Comparison of ENCODE assay signal across 1 cellular context in the genomic region with DNA sequence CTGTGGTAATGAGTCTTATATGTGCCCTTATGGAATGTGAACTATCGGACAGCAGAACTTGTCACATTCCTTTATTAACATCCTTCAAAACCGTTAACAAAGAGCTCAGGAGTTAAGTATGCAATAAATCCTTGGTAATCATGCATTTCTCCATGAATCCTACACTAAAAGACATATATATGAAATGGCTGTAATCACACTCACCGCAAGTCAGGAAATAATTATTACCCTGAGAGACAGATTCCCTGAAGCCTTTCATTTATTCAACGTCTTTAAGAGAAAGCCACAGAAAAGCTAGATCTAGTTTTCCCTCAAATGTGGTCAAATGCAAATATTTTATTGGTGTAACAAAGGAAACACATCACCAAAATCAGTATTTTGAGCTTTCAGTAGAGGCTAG.
TF ChIP-seq lines count a peak whose summit lies in the region.

No MANE protein-coding gene starts in this region.

TF ChIP-seq in WTC11, 78 proteins besides CTCF, POLR2A, EP300 and RAD21 (continued from another document):
- TF ChIP-seq, protein P1, sequence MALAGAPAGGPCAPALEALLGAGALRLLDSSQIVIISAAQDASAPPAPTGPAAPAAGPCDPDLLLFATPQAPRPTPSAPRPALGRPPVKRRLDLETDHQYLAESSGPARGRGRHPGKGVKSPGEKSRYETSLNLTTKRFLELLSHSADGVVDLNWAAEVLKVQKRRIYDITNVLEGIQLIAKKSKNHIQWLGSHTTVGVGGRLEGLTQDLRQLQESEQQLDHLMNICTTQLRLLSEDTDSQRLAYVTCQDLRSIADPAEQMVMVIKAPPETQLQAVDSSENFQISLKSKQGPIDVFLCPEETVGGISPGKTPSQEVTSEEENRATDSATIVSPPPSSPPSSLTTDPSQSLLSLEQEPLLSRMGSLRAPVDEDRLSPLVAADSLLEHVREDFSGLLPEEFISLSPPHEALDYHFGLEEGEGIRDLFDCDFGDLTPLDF (CRISPR knock-in tag; IDR thresholded peaks at IDR 0.05) = no peak
- TF ChIP-seq TCF7 (CRISPR knock-in tag; IDR thresholded peaks at IDR 0.05; ENCODE audit: low read depth) = no peak
- TF ChIP-seq ESRRA (CRISPR knock-in tag; IDR thresholded peaks at IDR 0.05; ENCODE audit: borderline replicate concordance) = no peak
- no peak for TF ChIP-seq MXD4 (CRISPR knock-in tag; IDR thresholded peaks at IDR 0.05; ENCODE audit: borderline replicate concordance)
- TF ChIP-seq, protein P2, sequence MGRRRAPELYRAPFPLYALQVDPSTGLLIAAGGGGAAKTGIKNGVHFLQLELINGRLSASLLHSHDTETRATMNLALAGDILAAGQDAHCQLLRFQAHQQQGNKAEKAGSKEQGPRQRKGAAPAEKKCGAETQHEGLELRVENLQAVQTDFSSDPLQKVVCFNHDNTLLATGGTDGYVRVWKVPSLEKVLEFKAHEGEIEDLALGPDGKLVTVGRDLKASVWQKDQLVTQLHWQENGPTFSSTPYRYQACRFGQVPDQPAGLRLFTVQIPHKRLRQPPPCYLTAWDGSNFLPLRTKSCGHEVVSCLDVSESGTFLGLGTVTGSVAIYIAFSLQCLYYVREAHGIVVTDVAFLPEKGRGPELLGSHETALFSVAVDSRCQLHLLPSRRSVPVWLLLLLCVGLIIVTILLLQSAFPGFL (CRISPR knock-in tag; IDR thresholded peaks at IDR 0.05; ENCODE audit: borderline replicate concordance) = no peak
- no peak for TF ChIP-seq NR3C1 (CRISPR knock-in tag; conservative IDR thresholded peaks at IDR 0.05; ENCODE audit: low read depth)
- TF ChIP-seq SMAD4 (CRISPR knock-in tag; IDR thresholded peaks at IDR 0.05) = no peak
